23 cellular contexts compared by ENCODE assay signal in the genomic region with DNA sequence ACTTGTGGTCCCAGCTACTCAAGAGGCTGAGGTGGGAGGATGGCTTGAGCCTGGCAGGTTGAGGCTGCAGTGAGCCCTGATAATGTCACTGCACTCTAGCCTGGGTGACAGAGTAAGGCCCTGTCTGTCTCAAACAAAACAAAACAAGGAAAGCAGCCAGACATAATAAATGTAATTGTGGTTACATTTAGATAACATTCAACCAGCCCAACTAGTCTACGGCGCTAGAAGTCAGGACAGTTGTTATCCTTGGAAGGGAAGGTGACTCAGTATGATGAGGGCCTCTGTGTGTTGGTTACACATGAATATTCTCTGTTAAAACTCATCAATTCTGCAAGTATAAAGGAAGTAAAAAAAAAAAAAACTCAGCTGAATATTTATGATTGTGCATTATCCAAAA. TPM values are rescaled to one million over a fixed set of nuclear protein-coding genes. Genes with fewer than 3 reads are reported as not detected.
DNase-seq lines count a peak whose midpoint lies in the region; ATAC-seq, FAIRE-seq and TF ChIP-seq lines count a peak whose summit lies in the region.
"Had no signal": no experiment of that assay in that cellular context is flagged by ENCODE, and none has a peak within 500 bp of the region (broad histone marks: within the 10 kb centered on the region; RNA-seq: fewer than 3 reads in every experiment).

No MANE protein-coding gene starts in this region.

- H2AFZ ChIP-seq in K562 (ENCODE audit: low read depth, low read length): no peak overlapping the region
- H2AFZ ChIP-seq: hepatocyte, parathyroid adenoma had no signal

- no peak overlapping the region for H3K4me2 ChIP-seq in K562 (ENCODE audit: insufficient read depth, low read length)
- H3K4me2 ChIP-seq: hepatocyte had no signal

- no peaks in the 10 kb centered on the region for H3K9me3 ChIP-seq in K562 (replicated peaks; ENCODE audit: control insufficient read depth, insufficient read depth, low read depth, low read length)
- H3K9me3 ChIP-seq: uterus had no signal

- no peak for TF ChIP-seq EP300 in K562 (IDR thresholded peaks at IDR 0.05; ENCODE audit: low read length)

- no peak for TF ChIP-seq CTCF in K562 (IDR thresholded peaks at IDR 0.05 in 2 of 3, conservative IDR thresholded peaks at IDR 0.05 in 1 of 3; ENCODE audit: insufficient read depth in 2 of 3, low read depth in 1 of 3, low read length in 3 of 3)

- in situ Hi-C loops in K562 (cut with MboI): no loop called here

- no peak for TF ChIP-seq RAD21 in K562 (CRISPR knock-in tag; conservative IDR thresholded peaks at IDR 0.05 in 1 of 2, IDR thresholded peaks at IDR 0.05 in 1 of 2)

- no peak overlapping the region for H3K9ac ChIP-seq in K562 (ENCODE audit: insufficient read depth in 1 of 2, low read depth in 2 of 2, low read length in 2 of 2)
- H3K9ac ChIP-seq: parathyroid adenoma had no signal

- no peaks in the 10 kb centered on the region for H3K9me3 Mint-ChIP-seq in activated naive CD4-positive, alpha-beta T cell treated with anti-CD3 and anti-CD28 coated beads, Interleukin-2, amount 50 U/mL, for 72 hours
- no peaks in the 10 kb centered on the region for H3K9me3 Mint-ChIP-seq in activated naive CD4-positive, alpha-beta T cell treated with anti-CD3 and anti-CD28 coated beads for 36 hours
- no peaks in the 10 kb centered on the region for H3K9me3 Mint-ChIP-seq in stimulated activated naive B cell treated with anti-CD40 and anti-IgM and Interleukin-4, amounts not matched to agents 10 μg/mL and 1 μg/mL and 100 μg/mL, for 72 hours
- H3K9me3 Mint-ChIP-seq: activated T-helper 2 cell treated with anti-CD3 and anti-CD28 coated beads, Interferon-gamma antibody, Interleukin-2, Interleukin-4, amounts not matched to agents 10 μg/mL and 5 μg/mL and 100 μg/mL, durations not matched to agents 14 hours and 24 hours and 36 hours; memory B cell; naive thymus-derived CD8-positive, alpha-beta T cell had no signal

- H3K4me1 Mint-ChIP-seq in activated naive CD4-positive, alpha-beta T cell treated with anti-CD3 and anti-CD28 coated beads for 36 hours (ENCODE audit: low read depth): no peaks in the 10 kb centered on the region
- H3K4me1 Mint-ChIP-seq in stimulated activated naive B cell treated with anti-CD40 and anti-IgM and Interleukin-4, amounts not matched to agents 10 μg/mL and 1 μg/mL and 100 μg/mL, for 72 hours: no peaks in the 10 kb centered on the region
- H3K4me1 Mint-ChIP-seq: memory B cell had no signal

- H3K27me3 Mint-ChIP-seq in activated naive CD4-positive, alpha-beta T cell treated with anti-CD3 and anti-CD28 coated beads for 36 hours (ENCODE audit: low read depth): no peaks in the 10 kb centered on the region
- no peaks in the 10 kb centered on the region for H3K27me3 Mint-ChIP-seq in stimulated activated naive B cell treated with anti-CD40 and anti-IgM and Interleukin-4, amounts not matched to agents 10 μg/mL and 1 μg/mL and 100 μg/mL, for 72 hours
- H3K27me3 Mint-ChIP-seq: memory B cell; naive thymus-derived CD8-positive, alpha-beta T cell had no signal

- H3K9me1 ChIP-seq in K562 (ENCODE audit: control insufficient read depth, insufficient read depth, low read length): no peaks in the 10 kb centered on the region

- H4K20me1 ChIP-seq in K562 (replicated peaks; ENCODE audit: control insufficient read depth, insufficient read depth, low read length): no peaks in the 10 kb centered on the region; the same call in 1 of the 2 replicates

- no peak for DNase-seq in activated naive CD4-positive, alpha-beta T cell treated with anti-CD3 and anti-CD28 coated beads, Interleukin-2, amount 50 U/mL, for 72 hours (ENCODE audit: low spot score in 2 of 2)
- DNase-seq in activated naive CD4-positive, alpha-beta T cell treated with anti-CD3 and anti-CD28 coated beads for 36 hours: no peak
- no peak for DNase-seq in K562 (ENCODE audit: extremely low read depth in 1 of 4, low spot score in 3 of 4)
- peak; percentile 29 for DNase-seq in hepatic stellate cell (ENCODE audit: low spot score)
- DNase-seq in stimulated activated naive B cell treated with anti-CD40 and anti-IgM and Interleukin-4, amounts not matched to agents 10 μg/mL and 1 μg/mL and 100 μg/mL, for 72 hours: no peak
- DNase-seq in NCI-H1930 (lab: John Stamatoyannopoulos, UW): no peak
- DNase-seq: DMS53; effector memory CD4-positive, alpha-beta T cell; islet precursor cell; KG1; naive thymus-derived CD8-positive, alpha-beta T cell; NCI-H1092; NCI-H2081 treated with DMSO at 0.1 percent for 48 hours; stimulated activated CD4-positive, alpha-beta T cell treated with anti-CD3 and anti-CD28 coated beads, Interleukin-4, amount 100 ng/mL, for 1 hour; uterus had no signal

- H3K27ac Mint-ChIP-seq in activated naive CD4-positive, alpha-beta T cell treated with anti-CD3 and anti-CD28 coated beads, Interleukin-2, amount 50 U/mL, for 72 hours: peak overlapping the region; percentile 27 to 64
- no peak overlapping the region for H3K27ac Mint-ChIP-seq in activated naive CD4-positive, alpha-beta T cell treated with anti-CD3 and anti-CD28 coated beads for 36 hours
- peak overlapping the region; percentile 76 for H3K27ac Mint-ChIP-seq in stimulated activated naive B cell treated with anti-CD40 and anti-IgM and Interleukin-4, amounts not matched to agents 10 μg/mL and 1 μg/mL and 100 μg/mL, for 72 hours
- H3K27ac Mint-ChIP-seq: activated T-helper 2 cell treated with anti-CD3 and anti-CD28 coated beads, Interferon-gamma antibody, Interleukin-2, Interleukin-4, amounts not matched to agents 10 μg/mL and 5 μg/mL and 100 μg/mL, durations not matched to agents 14 hours and 24 hours and 36 hours; memory B cell had no signal

- TF ChIP-seq POLR2A in K562 (conservative IDR thresholded peaks at IDR 0.05): no peak

- no peaks in the 10 kb centered on the region; the same call in 2 of the 3 replicates for H3K79me2 ChIP-seq in K562 (ENCODE audit: control insufficient read depth, insufficient read depth, low read length)

- peak; percentile 37 for FAIRE-seq in K562 (lab: Jason Lieb, UNC)

- no peak overlapping the region for H3K4me3 ChIP-seq in K562
- H3K4me3 ChIP-seq: hepatocyte, uterus had no signal

- CTCF ChIA-PET in activated naive CD4-positive, alpha-beta T cell treated with anti-CD3 and anti-CD28 coated beads for 36 hours (lab: Charles Lee): interaction anchor here (0.6 to 0.8 kb wide), 3 partner anchors 16 to 256 kb away, joined by 3 to 4 read pairs (median 3); no protein-coding TSS in a partner anchor
- CTCF ChIA-PET in K562 (lab: Yijun Ruan, JAX; ENCODE audit: low intra/inter-chr PET ratio): no interaction called here

- H3K4me3 Mint-ChIP-seq in activated naive CD4-positive, alpha-beta T cell treated with anti-CD3 and anti-CD28 coated beads for 36 hours: no peak overlapping the region
- no peak overlapping the region for H3K4me3 Mint-ChIP-seq in stimulated activated naive B cell treated with anti-CD40 and anti-IgM and Interleukin-4, amounts not matched to agents 10 μg/mL and 1 μg/mL and 100 μg/mL, for 72 hours
- H3K4me3 Mint-ChIP-seq: memory B cell; naive thymus-derived CD8-positive, alpha-beta T cell had no signal

- no peak for ATAC-seq in activated naive CD4-positive, alpha-beta T cell treated with anti-CD3 and anti-CD28 coated beads, Interleukin-2, amount 50 U/mL, for 72 hours
- ATAC-seq in K562: no peak
- ATAC-seq in stimulated activated naive B cell treated with anti-CD40 and anti-IgM and Interleukin-4, amounts not matched to agents 10 μg/mL and 1 μg/mL and 100 μg/mL, for 72 hours (replicated peaks): no peak
- no peak for ATAC-seq in HG03280 (IDR thresholded peaks at IDR 0.05; ENCODE audit: unreplicated experiment)
- ATAC-seq in GM21529 (IDR thresholded peaks at IDR 0.05; ENCODE audit: unreplicated experiment): no peak
- ATAC-seq: naive thymus-derived CD8-positive, alpha-beta T cell had no signal

- H3K27ac ChIP-seq in K562 (ENCODE audit: extremely low read depth, low read depth, low read length): no peak overlapping the region
- H3K27ac ChIP-seq: C4-2B, hepatocyte, parathyroid adenoma, uterus had no signal

- peaks cover 10 to 32% of the 10 kb centered on the region in 2 donors for H3K36me3 Mint-ChIP-seq in activated naive CD4-positive, alpha-beta T cell treated with anti-CD3 and anti-CD28 coated beads, Interleukin-2, amount 50 U/mL, for 72 hours
- peaks cover 26% of the 10 kb centered on the region for H3K36me3 Mint-ChIP-seq in activated naive CD4-positive, alpha-beta T cell treated with anti-CD3 and anti-CD28 coated beads for 36 hours (ENCODE audit: low read depth)
- H3K36me3 Mint-ChIP-seq in stimulated activated naive B cell treated with anti-CD40 and anti-IgM and Interleukin-4, amounts not matched to agents 10 μg/mL and 1 μg/mL and 100 μg/mL, for 72 hours: peaks cover 43 to 68% of the 10 kb centered on the region in 2 donors

- no peaks in the 10 kb centered on the region for H3K4me1 ChIP-seq in K562 (replicated peaks in 1 of 2; ENCODE audit: control insufficient read depth in 2 of 2, insufficient read depth in 2 of 2, low read length in 2 of 2)
- H3K4me1 ChIP-seq: parathyroid adenoma, uterus had no signal

- intact Hi-C loops in activated naive CD4-positive, alpha-beta T cell treated with anti-CD3 and anti-CD28 coated beads for 36 hours (cut with micrococcal nuclease): no loop called here
- intact Hi-C loops in K562 (cut with micrococcal nuclease): no loop called here

- H3K27me3 ChIP-seq in K562 (ENCODE audit: control insufficient read depth in 2 of 2, insufficient read depth in 2 of 2, low read length in 2 of 2): no peaks in the 10 kb centered on the region
- H3K27me3 ChIP-seq: hepatocyte, uterus had no signal

- H3K36me3 ChIP-seq in K562 (ENCODE audit: control insufficient read depth, insufficient read depth, low read length): peaks cover 91% of the 10 kb centered on the region
- H3K36me3 ChIP-seq: uterus had no signal

- no TSS peak for BruUV-seq in K562 (replicated peaks; lab: Mats Ljungman, UMichigan)

- WGBS in K562 (ENCODE audit: insufficient coverage, low coverage, missing lambda C conversion rate): 26% methylated on average over 2 of the region's 2 CpGs

- POLR2A ChIA-PET in K562 (lab: Yijun Ruan, JAX): interaction anchor here (0.6 kb wide), 1 partner anchor 11 kb away, joined by 4 read pairs; no protein-coding TSS in a partner anchor

RNA-seq across cellular contexts. Expression of a gene that starts 27.0 kb away (rescaled TPM):
- total RNA-seq in activated naive CD4-positive, alpha-beta T cell treated with anti-CD3 and anti-CD28 coated beads, Interleukin-2, amount 50 U/mL, for 72 hours: 1 to 10 TPM in 1 of 2 donors, under 1 TPM in 1; 0.16 to 1.2 TPM
- total RNA-seq in activated naive CD4-positive, alpha-beta T cell treated with anti-CD3 and anti-CD28 coated beads for 36 hours: under 1 TPM; 0.17 to 0.19 TPM
- 1.4 and 3.6 TPM in 2 replicates for total RNA-seq in K562 (2011; cell fraction: chromatin; rRNA removed; ENCODE audit: low replicate concordance)
- total RNA-seq in K562 (2011; cell fraction: nucleolus; rRNA removed): 3.3 and 4.2 TPM in 2 replicates
- total RNA-seq in K562 (2011; cell fraction: nucleoplasm; rRNA removed): 3.7 and 4.4 TPM in 2 replicates
- 2.5 and 3.4 TPM in 2 replicates for total RNA-seq in K562 (2014; rRNA removed)
- total RNA-seq in K562 (2014; rRNA removed; fragmentation: Illumina TruSeq; extraction: Trizol): 1.4 and 1.8 TPM in 2 replicates
- total RNA-seq in K562 (2015; rRNA removed; fragmentation: Illumina TruSeq; extraction: Trizol): 1.3 and 1.4 TPM in 2 replicates
- 2.9 and 3.3 TPM in 2 replicates for total RNA-seq in K562 (2021)
- polyA plus RNA-seq in K562 (2011; rRNA removed): 2.2 and 2.4 TPM in 2 replicates
- polyA plus RNA-seq in K562 (2011; cell fraction: cytosol; rRNA removed): 2.4 and 4.0 TPM in 2 replicates
- 1.2 and 2.2 TPM in 2 replicates for polyA plus RNA-seq in K562 (2011; cell fraction: nucleus; rRNA removed)
- 1.6 and 2.7 TPM in 2 replicates for polyA plus RNA-seq in K562 (2012)
- 2.6 and 3.3 TPM in 2 replicates for polyA plus RNA-seq in K562 (2014; fragmentation: Illumina TruSeq; extraction: Trizol)
- under 1 TPM; 0.06 to 0.17 TPM for polyA plus RNA-seq in K562 (2014; fragmentation: Nextera tagmentation; extraction: Ambion mirVana)
- 2.6 and 4.5 TPM in 2 replicates for polyA plus RNA-seq in K562 (2014; rRNA removed)
- polyA minus RNA-seq in K562 (2011; rRNA and poly(A)+ RNA removed): 0.72 and 1.3 TPM in 2 replicates
- 2.3 and 2.8 TPM in 2 replicates for polyA minus RNA-seq in K562 (2011; cell fraction: cytosol; rRNA and poly(A)+ RNA removed)
- polyA minus RNA-seq in K562 (2011; cell fraction: nucleus; rRNA and poly(A)+ RNA removed): 0.56 and 0.81 TPM in 2 replicates
- polyA plus RNA-seq: fibroblast of lung had no signal
